Comparison of ENCODE assay signal across 8 cellular contexts in genomic region chr10:99659868-99660366, GRCh38. TPM values are rescaled to one million over a fixed set of nuclear protein-coding genes. Genes with fewer than 3 reads are reported as not detected.
DNase-seq lines count a peak whose midpoint lies in the region; ATAC-seq and TF ChIP-seq lines count a peak whose summit lies in the region.

No MANE protein-coding gene starts in this region.

- peak; percentile 5 for DNase-seq in Daoy (ENCODE audit: low read depth)
- peak; percentile 1 for DNase-seq in OCI-LY7 (ENCODE audit: low spot score)
- DNase-seq in epithelial cell of proximal tubule (ENCODE audit: low read depth): no peak
- no peak for DNase-seq in NCI-H1930 (lab: John Stamatoyannopoulos, UW)
- no peak for DNase-seq in 8988T
- no peak for DNase-seq in inferior parietal cortex (ENCODE audit: extremely low spot score)

- H3K4me3 ChIP-seq in OCI-LY7 (ENCODE audit: low read depth, low read length, poor library complexity, severe bottlenecking) (peak overlapping the region; percentile 76), epithelial cell of proximal tubule (ENCODE audit: low read depth, low read length) (peak overlapping the region; percentile 92), neuron (ENCODE audit: low read length) (peak overlapping the region; percentile 81)

- CTCF ChIA-PET in OCI-LY7 (lab: Charles Lee; ENCODE audit: unreplicated experiment): interaction anchor here (0.6 kb wide), 1 partner anchor 114 kb away, joined by 3 read pairs; no protein-coding TSS in a partner anchor

- no peak overlapping the region for H3K27ac ChIP-seq in OCI-LY7 (ENCODE audit: low read depth, low read length, poor library complexity, severe bottlenecking)

- no peaks in the 10 kb centered on the region for H3K27me3 ChIP-seq in neuron (ENCODE audit: insufficient read depth, low read length)

- H3K9me3 ChIP-seq in OCI-LY7 (ENCODE audit: low read length) (no peaks in the 10 kb centered on the region), neuron (ENCODE audit: low read length) (no peaks in the 10 kb centered on the region)

- POLR2A ChIA-PET in OCI-LY7 (lab: Charles Lee): interaction anchor here (0.6 to 2.3 kb wide), 7 partner anchors 9 to 864 kb away, joined by 3 to 13 read pairs (median 4); partner anchors contain the start of genes COX15 and CUTC

- H3K79me2 ChIP-seq in OCI-LY7 (ENCODE audit: insufficient read depth, low read depth, low read length): no peaks in the 10 kb centered on the region

- no peak for ATAC-seq in GM19467 (IDR thresholded peaks at IDR 0.05; ENCODE audit: unreplicated experiment)

- H2AFZ ChIP-seq in OCI-LY7 (ENCODE audit: low read length): peak overlapping the region; percentile 79; the same call in 1 of the 2 replicates
- H2AFZ ChIP-seq in neuron (ENCODE audit: low read depth, low read length): peak overlapping the region; percentile 97

- TF ChIP-seq CTCF in OCI-LY7 (conservative IDR thresholded peaks at IDR 0.05; ENCODE audit: low read length): no peak
- no peak for TF ChIP-seq CTCF in epithelial cell of proximal tubule (conservative IDR thresholded peaks at IDR 0.05; ENCODE audit: low read depth, low read length)

- H3K4me1 ChIP-seq in OCI-LY7 (ENCODE audit: insufficient read depth, low read length, poor library complexity, severe bottlenecking): no peaks in the 10 kb centered on the region
- H3K4me1 ChIP-seq in neuron (ENCODE audit: insufficient read depth, low read length): peaks cover 13% of the 10 kb centered on the region

- H3K36me3 ChIP-seq in OCI-LY7 (ENCODE audit: insufficient read depth, low read length) (no peaks in the 10 kb centered on the region), neuron (ENCODE audit: insufficient read depth, low read length) (peaks cover 10% of the 10 kb centered on the region)

- H3K4me2 ChIP-seq in OCI-LY7 (ENCODE audit: low read length): peak overlapping the region; percentile 65

- no peaks in the 10 kb centered on the region for H4K20me1 ChIP-seq in OCI-LY7 (ENCODE audit: insufficient read depth, low read length)

- no peaks in the 10 kb centered on the region for H3K9me2 ChIP-seq in OCI-LY7 (ENCODE audit: insufficient read depth, low read length)

- BruUV-seq in OCI-LY7 (replicated peaks; lab: Mats Ljungman, UMichigan): no TSS peak

- intact Hi-C loops in OCI-LY7 (cut with micrococcal nuclease; ENCODE audit: unreplicated experiment): loop anchor here (2.0 kb wide), 2 partner anchors 39 to 73 kb away; partner anchors contain the start of genes COX15, CUTC and SLC25A28

RNA-seq across cellular contexts. Expression of gene ENTPD7, which starts 0.6 kb away (rescaled TPM):
- 7.3 and 7.5 TPM in 2 replicates for total RNA-seq in Daoy (2014; rRNA removed; shearing (Covaris generic))
- total RNA-seq in OCI-LY7 (2014; rRNA removed; shearing (Covaris generic)): 2.8 and 3.3 TPM in 2 replicates
- total RNA-seq in OCI-LY7 (2022) (5.6 and 7.6 TPM in 2 replicates), epithelial cell of proximal tubule (20.3 and 25.5 TPM in 2 replicates)

RNA-seq across cellular contexts. Expression of gene SLC25A28, which starts 39.7 kb away (rescaled TPM):
- 9.2 and 9.7 TPM in 2 replicates for total RNA-seq in Daoy (2014; rRNA removed; shearing (Covaris generic))
- total RNA-seq in OCI-LY7 (2014; rRNA removed; shearing (Covaris generic)): 31.6 and 35.6 TPM in 2 replicates
- total RNA-seq in OCI-LY7 (2022) (36.3 and 38.3 TPM in 2 replicates), epithelial cell of proximal tubule (3.1 and 8.3 TPM in 2 replicates)

Comparison
In these comparisons a context has a peak if more than half of its experiments do, and no peak if none do; other contexts are left out.
1. DNase-seq: peak in Daoy (single experiment) and OCI-LY7 (single experiment); none in epithelial cell of proximal tubule (single experiment), NCI-H1930 (0 of 2), 8988T (single experiment) and inferior parietal cortex (single experiment).
2. Peak in every context shown above with its lines, with median percentiles within 50 percentile points of each other: H3K4me3 ChIP-seq.